ENCODE assay signal across 2 cellular contexts in genomic region chr1:29084196-29084521, GRCh38.
TF ChIP-seq lines count a peak whose summit lies in the region.

No MANE protein-coding gene starts in this region.

TF ChIP-seq in SK-N-SH treated with all-trans-retinoic acid at 6 μM for 48 hours, 23 proteins besides CTCF, POLR2A, EP300 and RAD21 (continued from another document):
- TF ChIP-seq, protein P1, sequence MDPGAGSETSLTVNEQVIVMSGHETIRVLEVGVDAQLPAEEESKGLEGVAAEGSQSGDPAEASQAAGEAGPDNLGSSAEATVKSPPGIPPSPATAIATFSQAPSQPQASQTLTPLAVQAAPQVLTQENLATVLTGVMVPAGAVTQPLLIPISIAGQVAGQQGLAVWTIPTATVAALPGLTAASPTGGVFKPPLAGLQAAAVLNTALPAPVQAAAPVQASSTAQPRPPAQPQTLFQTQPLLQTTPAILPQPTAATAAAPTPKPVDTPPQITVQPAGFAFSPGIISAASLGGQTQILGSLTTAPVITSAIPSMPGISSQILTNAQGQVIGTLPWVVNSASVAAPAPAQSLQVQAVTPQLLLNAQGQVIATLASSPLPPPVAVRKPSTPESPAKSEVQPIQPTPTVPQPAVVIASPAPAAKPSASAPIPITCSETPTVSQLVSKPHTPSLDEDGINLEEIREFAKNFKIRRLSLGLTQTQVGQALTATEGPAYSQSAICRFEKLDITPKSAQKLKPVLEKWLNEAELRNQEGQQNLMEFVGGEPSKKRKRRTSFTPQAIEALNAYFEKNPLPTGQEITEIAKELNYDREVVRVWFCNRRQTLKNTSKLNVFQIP (CRISPR knock-in tag; IDR thresholded peaks at IDR 0.05; ENCODE audit: borderline replicate concordance, low read depth), result no peak
- TF ChIP-seq PPARA (CRISPR knock-in tag; IDR thresholded peaks at IDR 0.05; ENCODE audit: borderline replicate concordance) (no peak), ZFP30 (CRISPR knock-in tag; IDR thresholded peaks at IDR 0.05) (no peak), TSHZ2 (CRISPR knock-in tag; IDR thresholded peaks at IDR 0.05) (no peak), RARB (CRISPR knock-in tag; IDR thresholded peaks at IDR 0.05) (no peak), ZNF8 (CRISPR knock-in tag; IDR thresholded peaks at IDR 0.05) (no peak), OSR1 (CRISPR knock-in tag; IDR thresholded peaks at IDR 0.05) (no peak)
- TF ChIP-seq, protein P2, sequence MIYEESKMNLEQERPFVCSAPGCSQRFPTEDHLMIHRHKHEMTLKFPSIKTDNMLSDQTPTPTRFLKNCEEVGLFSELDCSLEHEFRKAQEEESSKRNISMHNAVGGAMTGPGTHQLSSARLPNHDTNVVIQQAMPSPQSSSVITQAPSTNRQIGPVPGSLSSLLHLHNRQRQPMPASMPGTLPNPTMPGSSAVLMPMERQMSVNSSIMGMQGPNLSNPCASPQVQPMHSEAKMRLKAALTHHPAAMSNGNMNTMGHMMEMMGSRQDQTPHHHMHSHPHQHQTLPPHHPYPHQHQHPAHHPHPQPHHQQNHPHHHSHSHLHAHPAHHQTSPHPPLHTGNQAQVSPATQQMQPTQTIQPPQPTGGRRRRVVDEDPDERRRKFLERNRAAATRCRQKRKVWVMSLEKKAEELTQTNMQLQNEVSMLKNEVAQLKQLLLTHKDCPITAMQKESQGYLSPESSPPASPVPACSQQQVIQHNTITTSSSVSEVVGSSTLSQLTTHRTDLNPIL (CRISPR knock-in tag; IDR thresholded peaks at IDR 0.05; ENCODE audit: low read depth), result no peak

TF ChIP-seq in SK-N-SH, 30 proteins besides CTCF, POLR2A, EP300 and RAD21 (continued from another document):
- TF ChIP-seq PBX3 (IDR thresholded peaks at IDR 0.05) (no peak), RXRA (IDR thresholded peaks at IDR 0.05; ENCODE audit: borderline replicate concordance, low read depth) (no peak), TCF12 (IDR thresholded peaks at IDR 0.05) (no peak), FOXJ3 (CRISPR knock-in tag; IDR thresholded peaks at IDR 0.05) (no peak), EZH2phosphoT487 (IDR thresholded peaks at IDR 0.05; ENCODE audit: borderline replicate concordance, low read depth) (no peak), SIN3A (IDR thresholded peaks at IDR 0.05; ENCODE audit: borderline replicate concordance, low read depth, low read length) (no peak), YY1 (IDR thresholded peaks at IDR 0.05; ENCODE audit: low read depth) (no peak), RFX5 (IDR thresholded peaks at IDR 0.05; ENCODE audit: low read length) (no peak), CHD2 (IDR thresholded peaks at IDR 0.05; ENCODE audit: low read length, partially characterized antibody) (no peak), USF2 (IDR thresholded peaks at IDR 0.05; ENCODE audit: borderline replicate concordance, low read depth, low read length) (no peak), FOSL2 (IDR thresholded peaks at IDR 0.05; ENCODE audit: borderline replicate concordance, low read depth) (no peak), FOXM1 (IDR thresholded peaks at IDR 0.05; ENCODE audit: low read depth) (no peak)
- TF ChIP-seq, protein P3, sequence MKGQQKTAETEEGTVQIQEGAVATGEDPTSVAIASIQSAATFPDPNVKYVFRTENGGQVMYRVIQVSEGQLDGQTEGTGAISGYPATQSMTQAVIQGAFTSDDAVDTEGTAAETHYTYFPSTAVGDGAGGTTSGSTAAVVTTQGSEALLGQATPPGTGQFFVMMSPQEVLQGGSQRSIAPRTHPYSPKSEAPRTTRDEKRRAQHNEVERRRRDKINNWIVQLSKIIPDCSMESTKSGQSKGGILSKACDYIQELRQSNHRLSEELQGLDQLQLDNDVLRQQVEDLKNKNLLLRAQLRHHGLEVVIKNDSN (IDR thresholded peaks at IDR 0.05; ENCODE audit: borderline replicate concordance, low read depth), result no peak
- TF ChIP-seq, protein P4, sequence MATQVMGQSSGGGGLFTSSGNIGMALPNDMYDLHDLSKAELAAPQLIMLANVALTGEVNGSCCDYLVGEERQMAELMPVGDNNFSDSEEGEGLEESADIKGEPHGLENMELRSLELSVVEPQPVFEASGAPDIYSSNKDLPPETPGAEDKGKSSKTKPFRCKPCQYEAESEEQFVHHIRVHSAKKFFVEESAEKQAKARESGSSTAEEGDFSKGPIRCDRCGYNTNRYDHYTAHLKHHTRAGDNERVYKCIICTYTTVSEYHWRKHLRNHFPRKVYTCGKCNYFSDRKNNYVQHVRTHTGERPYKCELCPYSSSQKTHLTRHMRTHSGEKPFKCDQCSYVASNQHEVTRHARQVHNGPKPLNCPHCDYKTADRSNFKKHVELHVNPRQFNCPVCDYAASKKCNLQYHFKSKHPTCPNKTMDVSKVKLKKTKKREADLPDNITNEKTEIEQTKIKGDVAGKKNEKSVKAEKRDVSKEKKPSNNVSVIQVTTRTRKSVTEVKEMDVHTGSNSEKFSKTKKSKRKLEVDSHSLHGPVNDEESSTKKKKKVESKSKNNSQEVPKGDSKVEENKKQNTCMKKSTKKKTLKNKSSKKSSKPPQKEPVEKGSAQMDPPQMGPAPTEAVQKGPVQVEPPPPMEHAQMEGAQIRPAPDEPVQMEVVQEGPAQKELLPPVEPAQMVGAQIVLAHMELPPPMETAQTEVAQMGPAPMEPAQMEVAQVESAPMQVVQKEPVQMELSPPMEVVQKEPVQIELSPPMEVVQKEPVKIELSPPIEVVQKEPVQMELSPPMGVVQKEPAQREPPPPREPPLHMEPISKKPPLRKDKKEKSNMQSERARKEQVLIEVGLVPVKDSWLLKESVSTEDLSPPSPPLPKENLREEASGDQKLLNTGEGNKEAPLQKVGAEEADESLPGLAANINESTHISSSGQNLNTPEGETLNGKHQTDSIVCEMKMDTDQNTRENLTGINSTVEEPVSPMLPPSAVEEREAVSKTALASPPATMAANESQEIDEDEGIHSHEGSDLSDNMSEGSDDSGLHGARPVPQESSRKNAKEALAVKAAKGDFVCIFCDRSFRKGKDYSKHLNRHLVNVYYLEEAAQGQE (IDR thresholded peaks at IDR 0.05; ENCODE audit: low read depth, low read length), result no peak
